ENCODE assay signal across 14 cellular contexts in genomic region chr15:74203914-74204431, GRCh38. TPM values are rescaled to one million over a fixed set of nuclear protein-coding genes. Genes with fewer than 3 reads are reported as not detected.
DNase-seq lines count a peak whose midpoint lies in the region; ATAC-seq, FAIRE-seq and TF ChIP-seq lines count a peak whose summit lies in the region.
"Had no signal": no experiment of that assay in that cellular context is flagged by ENCODE, and none has a peak within 500 bp of the region (broad histone marks: within the 10 kb centered on the region; RNA-seq: fewer than 3 reads in every experiment).

No MANE protein-coding gene starts in this region.

- no peak for FAIRE-seq in pancreas (lab: Jason Lieb, UNC)

- intact Hi-C loops in pancreas (cut with DNase I) = no loop called here

- H2AFZ ChIP-seq in GM23248 = no peak overlapping the region

- H3K27ac ChIP-seq in GM23248 (no peak overlapping the region), pancreas (no peak overlapping the region)
- H3K27ac ChIP-seq: neutrophil had no signal

- H3K4me1 ChIP-seq in GM23248 (ENCODE audit: insufficient read depth) (peaks cover 14% of the 10 kb centered on the region), pancreas (no peaks in the 10 kb centered on the region)

- no peaks in the 10 kb centered on the region for H3K9me3 Mint-ChIP-seq in natural killer cell treated with Interleukin-12 subunit alpha and Interleukin-12 subunit beta and Interleukin-15 and Interleukin-18, amount 100 ng/mL, for 72 hours

- no peak overlapping the region for H3K27ac Mint-ChIP-seq in natural killer cell treated with Interleukin-12 subunit alpha and Interleukin-12 subunit beta and Interleukin-15 and Interleukin-18, amount 100 ng/mL, for 72 hours

- 61 to 65% methylated on average over 10 of the region's 10 CpGs for WGBS in GM23248 (ENCODE audit: low coverage in 1 of 2, low lambda C conversion rate in 2 of 2, missing lambda C conversion rate in 2 of 2), 2 experiments
- 75 to 82% methylated on average over 10 of the region's 10 CpGs for WGBS in pancreas, 2 donors

- no peaks in the 10 kb centered on the region for H3K79me2 ChIP-seq in GM23248 (ENCODE audit: insufficient read depth)

- no peaks in the 10 kb centered on the region for H3K36me3 ChIP-seq in GM23248 (ENCODE audit: low read depth)
- no peaks in the 10 kb centered on the region for H3K36me3 ChIP-seq in pancreas
- H3K36me3 ChIP-seq: esophagus squamous epithelium, neutrophil had no signal

- in situ Hi-C loops in GM23248 (cut with MboI) = no loop called here

- peaks cover 6 to 7% of the 10 kb centered on the region in 2 donors for H3K27me3 Mint-ChIP-seq in natural killer cell treated with Interleukin-12 subunit alpha and Interleukin-12 subunit beta and Interleukin-15 and Interleukin-18, amount 100 ng/mL, for 72 hours

- ATAC-seq in pancreas = peak in 3 of 4 donors; percentile 12 to 38 (median 30)
- no peak for ATAC-seq in GM19395 (IDR thresholded peaks at IDR 0.05; ENCODE audit: unreplicated experiment)
- ATAC-seq in natural killer cell treated with Interleukin-12 subunit alpha and Interleukin-12 subunit beta and Interleukin-15 and Interleukin-18, amount 100 ng/mL, for 72 hours = no peak
- ATAC-seq: HCT116 had no signal

- no peaks in the 10 kb centered on the region for H3K9me2 ChIP-seq in GM23248 (ENCODE audit: insufficient read depth)

- no peak overlapping the region for H3K4me2 ChIP-seq in GM23248 (ENCODE audit: unreplicated experiment)

- H3K4me1 Mint-ChIP-seq in natural killer cell treated with Interleukin-12 subunit alpha and Interleukin-12 subunit beta and Interleukin-15 and Interleukin-18, amount 100 ng/mL, for 72 hours (ENCODE audit: low read depth in 2 of 2) = no peaks in the 10 kb centered on the region

- H3F3A ChIP-seq in GM23248 (ENCODE audit: insufficient read depth) = no peaks in the 10 kb centered on the region

- H3K27me3 ChIP-seq in GM23248 (replicated peaks; ENCODE audit: insufficient read depth) (no peaks in the 10 kb centered on the region), pancreas (no peaks in the 10 kb centered on the region)

- DNase-seq in GM23248 = peak; percentile 59
- DNase-seq in NCI-H82 (lab: John Stamatoyannopoulos, UW) = peak; percentile 92
- DNase-seq in fibroblast of mammary gland (ENCODE audit: low read depth) = peak; percentile 72
- DNase-seq in pancreas = peak in 1 of 6 donors; percentile 16
- no peak for DNase-seq in UCSD-AML1 (lab: John Stamatoyannopoulos, UW; ENCODE audit: unreplicated experiment)
- DNase-seq in natural killer cell treated with Interleukin-12 subunit alpha and Interleukin-12 subunit beta and Interleukin-15 and Interleukin-18, amount 100 ng/mL, for 72 hours (ENCODE audit: low spot score) = no peak
- no peak for DNase-seq in epidermal melanocyte (ENCODE audit: insufficient read length, low spot score)
- DNase-seq: activated gamma-delta T cell, esophagus squamous epithelium, KBM-7 had no signal

- TF ChIP-seq CTCF in fibroblast of mammary gland (conservative IDR thresholded peaks at IDR 0.05; ENCODE audit: control insufficient read depth, insufficient read depth, low read depth, low read length) = no peak
- no peak for TF ChIP-seq CTCF in pancreas (IDR thresholded peaks at IDR 0.05)

- no peaks in the 10 kb centered on the region for H3K36me3 Mint-ChIP-seq in natural killer cell treated with Interleukin-12 subunit alpha and Interleukin-12 subunit beta and Interleukin-15 and Interleukin-18, amount 100 ng/mL, for 72 hours

- H3K4me3 Mint-ChIP-seq in natural killer cell treated with Interleukin-12 subunit alpha and Interleukin-12 subunit beta and Interleukin-15 and Interleukin-18, amount 100 ng/mL, for 72 hours = no peak overlapping the region

- no peak overlapping the region for H3K9ac ChIP-seq in GM23248

- no peaks in the 10 kb centered on the region for H4K20me1 ChIP-seq in GM23248 (ENCODE audit: insufficient read depth)

- H3K4me3 ChIP-seq in GM23248 (no peak overlapping the region), fibroblast of mammary gland (ENCODE audit: control insufficient read depth, low read depth, low read length) (no peak overlapping the region), pancreas (no peak overlapping the region)
- H3K4me3 ChIP-seq: esophagus squamous epithelium had no signal

- H3K9me3 ChIP-seq in GM23248 (ENCODE audit: low read depth) = no peaks in the 10 kb centered on the region
- H3K9me3 ChIP-seq in pancreas = no peaks in the 10 kb centered on the region
- H3K9me3 ChIP-seq: esophagus squamous epithelium, neutrophil had no signal

RNA-seq across cellular contexts. Expression of gene STRA6, which starts 1.4 kb away (rescaled TPM):
- not detected in 2 replicates for total RNA-seq in GM23248 (2014; rRNA removed; shearing (Covaris generic))
- 0.22 TPM in 1 of 2 replicates, not detected in the other for polyA plus RNA-seq in GM23248 (2016; fragmentation: Nextera tagmentation; extraction: Ambion mirVana)
- total RNA-seq in pancreas = 1 to 10 TPM in 2 of 6 donors, under 1 TPM in 2, not detected in 2; 0.06 to 1.7 (median 0.89) TPM
- under 1 TPM; 0.19 to 0.42 TPM for polyA plus RNA-seq in pancreas
- not detected for total RNA-seq in natural killer cell treated with Interleukin-12 subunit alpha and Interleukin-12 subunit beta and Interleukin-15 and Interleukin-18, amount 100 ng/mL, for 72 hours
- total RNA-seq: T-helper 1 cell treated with Interleukin-12 subunit alpha and Interleukin-12 subunit beta and Interleukin-4 antibody, amounts not matched to agents 30 ng/mL and 1 ng/mL, for 36 hours had no signal

RNA-seq across cellular contexts. Expression of gene ISLR, which starts 30.5 kb away (rescaled TPM):
- 110 and 127 TPM in 2 replicates for total RNA-seq in GM23248 (2014; rRNA removed; shearing (Covaris generic))
- polyA plus RNA-seq in GM23248 (2016; fragmentation: Nextera tagmentation; extraction: Ambion mirVana) (124 and 125 TPM in 2 replicates), pancreas (1 to 10 TPM; 3.1 to 3.6 TPM)
- 10 to 100 TPM in 1 of 6 donors, 1 to 10 TPM in 5; 1.5 to 29.4 (median 3.2) TPM for total RNA-seq in pancreas
- total RNA-seq in natural killer cell treated with Interleukin-12 subunit alpha and Interleukin-12 subunit beta and Interleukin-15 and Interleukin-18, amount 100 ng/mL, for 72 hours = not detected
- total RNA-seq: T-helper 1 cell treated with Interleukin-12 subunit alpha and Interleukin-12 subunit beta and Interleukin-4 antibody, amounts not matched to agents 30 ng/mL and 1 ng/mL, for 36 hours had no signal

RNA-seq across cellular contexts. Expression of gene CCDC33, which starts 32.2 kb away (rescaled TPM):
- not detected in 2 replicates for total RNA-seq in GM23248 (2014; rRNA removed; shearing (Covaris generic))
- polyA plus RNA-seq in GM23248 (2016; fragmentation: Nextera tagmentation; extraction: Ambion mirVana) (not detected in 2 replicates), pancreas (not detected)
- total RNA-seq in pancreas = not detected
- not detected for total RNA-seq in natural killer cell treated with Interleukin-12 subunit alpha and Interleukin-12 subunit beta and Interleukin-15 and Interleukin-18, amount 100 ng/mL, for 72 hours
- total RNA-seq: esophagus squamous epithelium; T-helper 1 cell treated with Interleukin-12 subunit alpha and Interleukin-12 subunit beta and Interleukin-4 antibody, amounts not matched to agents 30 ng/mL and 1 ng/mL, for 36 hours had no signal

Comparison
In these comparisons a context has a peak if more than half of its experiments do, and no peak if none do; other contexts are left out.
1. DNase-seq: peak in GM23248 (single experiment), NCI-H82 (single experiment) and fibroblast of mammary gland (single experiment); none in UCSD-AML1 (single experiment), natural killer cell treated with Interleukin-12 subunit alpha and Interleukin-12 subunit beta and Interleukin-15 and Interleukin-18, amount 100 ng/mL, for 72 hours (single experiment) and epidermal melanocyte (single experiment).
2. ATAC-seq: peak in pancreas (3 of 4); none in GM19395 (single experiment) and natural killer cell treated with Interleukin-12 subunit alpha and Interleukin-12 subunit beta and Interleukin-15 and Interleukin-18, amount 100 ng/mL, for 72 hours (0 of 2).